ENCODE assay signal across 29 cellular contexts in genomic region chr6:1695546-1696494, GRCh38.
A peak's percentile ranks its signal among the peaks of the same experiment; 100 is the strongest.
DNase-seq lines count a peak whose midpoint lies in the region; ATAC-seq and TF ChIP-seq lines count a peak whose summit lies in the region.
"Had no signal": no experiment of that assay in that cellular context is flagged by ENCODE, and none has a peak within 500 bp of the region (broad histone marks: within the 10 kb centered on the region; RNA-seq: fewer than 3 reads in every experiment).

No MANE protein-coding gene starts in this region.

- WGBS in heart left ventricle, 4 donors, result 70 to 79% (median 76%) methylated on average over 11 of the region's 11 CpGs
- WGBS in aorta, 2 donors, result 4 to 8% methylated on average over 11 of the region's 11 CpGs

- TF ChIP-seq POLR2A in heart left ventricle (IDR thresholded peaks at IDR 0.05) (no peak), uterus (IDR thresholded peaks at IDR 0.05) (no peak)

- ATAC-seq in heart left ventricle (peak in 3 of 4 donors; percentile 42 to 54 (median 46)), aorta (ENCODE audit: low FRiP score) (peak; percentile 87), GM19463 (IDR thresholded peaks at IDR 0.05; ENCODE audit: unreplicated experiment) (no peak)
- ATAC-seq: activated naive CD8-positive, alpha-beta T cell treated with anti-CD3 and anti-CD28 coated beads, Interleukin-2, amount 50 U/mL, for 24 hours; SK-N-SH treated with all-trans-retinoic acid at 6 μM for 48 hours; stimulated activated memory B cell treated with anti-CD40 and anti-IgM and Interleukin-4, amounts not matched to agents 10 μg/mL and 1 μg/mL and 100 μg/mL, for 72 hours; upper lobe of right lung had no signal

- H3K27me3 ChIP-seq in heart left ventricle (no peaks in the 10 kb centered on the region), aorta (ENCODE audit: control insufficient read depth in 1 of 2, insufficient read depth in 2 of 2, low read length in 1 of 2) (no peaks in the 10 kb centered on the region), uterus (no peaks in the 10 kb centered on the region)
- H3K27me3 ChIP-seq: neutrophil, upper lobe of right lung had no signal

- intact Hi-C loops in heart left ventricle (cut with DNase I) (loop anchor here in 1 of 10 donors (10.0 kb wide), 1 partner anchor 949 kb away; no protein-coding TSS in a partner anchor), cardiac septum (cut with DNase I) (no loop called here), aorta (cut with DNase I) (loop anchor here in 1 of 2 donors (5.0 kb wide), 1 partner anchor 411 kb away; no protein-coding TSS in a partner anchor), uterus (cut with DNase I; ENCODE audit: low total_unique reads) (no loop called here)

- H3K4me1 ChIP-seq in heart left ventricle, result peaks cover 0 to 8% (median 0%) of the 10 kb centered on the region in 12 donors
- H3K4me1 ChIP-seq in aorta (ENCODE audit: control insufficient read depth in 1 of 2, insufficient read depth in 2 of 2, low read length in 2 of 2), result peaks cover 0 to 8% of the 10 kb centered on the region in 2 donors
- no peaks in the 10 kb centered on the region for H3K4me1 ChIP-seq in uterus
- H3K4me1 ChIP-seq: upper lobe of right lung had no signal

- DNase-seq in heart left ventricle (no peak), cardiac septum (ENCODE audit: low spot score) (no peak), choroid plexus epithelial cell (ENCODE audit: low read depth) (peak; percentile 32), medulla oblongata (ENCODE audit: extremely low spot score) (peak; percentile 35), aorta (peak; percentile 75 to 84), uterus (no peak)
- no peak for DNase-seq in activated CD4-positive, alpha-beta T cell treated with anti-CD3 and anti-CD28 coated beads, Interleukin-2, amount 50 U/mL, for 1 hour
- DNase-seq: activated CD4-positive, alpha-beta memory T cell treated with anti-CD3 and anti-CD28 coated beads for 36 hours; activated naive CD4-positive, alpha-beta T cell; activated naive CD8-positive, alpha-beta T cell treated with anti-CD3 and anti-CD28 coated beads, Interleukin-2, amount 50 U/mL, for 24 hours; AML-193; Calu3; CD4-positive, CD25-positive, alpha-beta regulatory T cell; DND-41; islet precursor cell; midbrain; MM.1S; naive B cell; NCI-H1417; NCI-H2029; NCI-H524 treated with DMSO at 0.1 percent for 48 hours; NK-92 treated with Interleukin-12 subunit alpha and Interleukin-12 subunit beta, amount 100 ng/mL, for 24 hours; upper lobe of right lung had no signal

- no peaks in the 10 kb centered on the region for H3K9me3 ChIP-seq in heart left ventricle
- H3K9me3 ChIP-seq in aorta (ENCODE audit: control insufficient read depth, low read length), result no peaks in the 10 kb centered on the region
- H3K9me3 ChIP-seq in uterus, result no peaks in the 10 kb centered on the region
- H3K9me3 ChIP-seq: neutrophil, upper lobe of right lung had no signal

- H3K36me3 ChIP-seq in heart left ventricle, result no peaks in the 10 kb centered on the region
- H3K36me3 ChIP-seq in aorta (ENCODE audit: control insufficient read depth in 1 of 2, insufficient read depth in 2 of 2, low read length in 1 of 2), result no peaks in the 10 kb centered on the region
- no peaks in the 10 kb centered on the region for H3K36me3 ChIP-seq in uterus
- H3K36me3 ChIP-seq: neutrophil, upper lobe of right lung had no signal

- no peak for TF ChIP-seq CTCF in heart left ventricle (IDR thresholded peaks at IDR 0.05)
- TF ChIP-seq CTCF in choroid plexus epithelial cell (conservative IDR thresholded peaks at IDR 0.05; ENCODE audit: low read depth, low read length), result no peak
- no peak for TF ChIP-seq CTCF in uterus (IDR thresholded peaks at IDR 0.05)

- H3K27ac ChIP-seq in heart left ventricle, result peak overlapping the region in 1 of 12 donors; percentile 48
- peak overlapping the region; percentile 85 to 88 for H3K27ac ChIP-seq in aorta (ENCODE audit: low read depth in 1 of 2, low read length in 2 of 2)
- H3K27ac ChIP-seq in uterus, result no peak overlapping the region
- H3K27ac ChIP-seq: KMS-11, neutrophil, upper lobe of right lung had no signal

- H3K4me3 ChIP-seq in heart left ventricle (no peak overlapping the region), choroid plexus epithelial cell (ENCODE audit: low read depth, low read length) (no peak overlapping the region), aorta (ENCODE audit: low read length in 2 of 2) (no peak overlapping the region), uterus (no peak overlapping the region)
- H3K4me3 ChIP-seq: skin epidermis, upper lobe of right lung had no signal

Comparison
In these comparisons a context has a peak if more than half of its experiments do, and no peak if none do; other contexts are left out.
1. DNase-seq: peak in choroid plexus epithelial cell (single experiment), medulla oblongata (single experiment) and aorta (2 of 2); none in heart left ventricle (0 of 5), cardiac septum (single experiment), uterus (0 of 2) and activated CD4-positive, alpha-beta T cell treated with anti-CD3 and anti-CD28 coated beads, Interleukin-2, amount 50 U/mL, for 1 hour (single experiment).
2. H3K27ac ChIP-seq: peak in aorta (2 of 2); none in uterus (0 of 2).